In genomic region chr15:90665288-90666134, GRCh38 we compare ENCODE assay signal across 8 cellular contexts. TPM values are rescaled to one million over a fixed set of nuclear protein-coding genes. Genes with fewer than 3 reads are reported as not detected.
A peak's percentile ranks its signal among the peaks of the same experiment; 100 is the strongest.
DNase-seq lines count a peak whose midpoint lies in the region; ATAC-seq and TF ChIP-seq lines count a peak whose summit lies in the region.

No MANE protein-coding gene starts in this region.

- no peak overlapping the region for H3K4me2 ChIP-seq in smooth muscle cell

- H2AFZ ChIP-seq in smooth muscle cell (ENCODE audit: low read depth), result no peak overlapping the region

- peak overlapping the region; percentile 81 for H3K4me3 Mint-ChIP-seq in stimulated activated effector memory CD8-positive, alpha-beta T cell treated with anti-CD3 and anti-CD28 coated beads, Interleukin-12 subunit alpha, Interleukin-12 subunit beta, amount 100 ng/mL, for 72 hours

- no peak overlapping the region for H3K27ac ChIP-seq in smooth muscle cell (ENCODE audit: low read depth)

- in situ Hi-C loops in T47D (cut with HindIII; ENCODE audit: low pct_unique_long_range_greater_than_20kb, low sequenced_read_pairs), result no loop called here

- no peaks in the 10 kb centered on the region for H3K36me3 Mint-ChIP-seq in stimulated activated effector memory CD8-positive, alpha-beta T cell treated with anti-CD3 and anti-CD28 coated beads, Interleukin-12 subunit alpha, Interleukin-12 subunit beta, amount 100 ng/mL, for 72 hours

- TF ChIP-seq CTCF in kidney epithelial cell (IDR thresholded peaks at IDR 0.05; ENCODE audit: insufficient read depth, low read length, poor library complexity, severe bottlenecking), result no peak
- no peak for TF ChIP-seq CTCF in smooth muscle cell (IDR thresholded peaks at IDR 0.05; ENCODE audit: borderline replicate concordance, insufficient read depth, poor library complexity, severe bottlenecking)

- no peaks in the 10 kb centered on the region for H3K27me3 ChIP-seq in kidney epithelial cell (ENCODE audit: control insufficient read depth, insufficient read depth, low read length)
- no peaks in the 10 kb centered on the region for H3K27me3 ChIP-seq in smooth muscle cell (ENCODE audit: low read depth)

- H3K4me1 ChIP-seq in smooth muscle cell (ENCODE audit: low read depth), result no peaks in the 10 kb centered on the region

- H3K9me3 ChIP-seq in smooth muscle cell (replicated peaks; ENCODE audit: low read depth), result no peaks in the 10 kb centered on the region

- H3K9me3 Mint-ChIP-seq in stimulated activated effector memory CD8-positive, alpha-beta T cell treated with anti-CD3 and anti-CD28 coated beads, Interleukin-12 subunit alpha, Interleukin-12 subunit beta, amount 100 ng/mL, for 72 hours, result no peaks in the 10 kb centered on the region

- no peaks in the 10 kb centered on the region for H3K36me3 ChIP-seq in kidney epithelial cell (ENCODE audit: control insufficient read depth, insufficient read depth, low read length)
- no peaks in the 10 kb centered on the region for H3K36me3 ChIP-seq in smooth muscle cell (ENCODE audit: low read depth)

- no peaks in the 10 kb centered on the region for H3K79me2 ChIP-seq in smooth muscle cell (ENCODE audit: low read depth)

- no peaks in the 10 kb centered on the region for H4K20me1 ChIP-seq in smooth muscle cell (ENCODE audit: low read depth)

- peak; percentile 80 for DNase-seq in EH (ENCODE audit: low read depth)
- peak; percentile 55 for DNase-seq in HK-2 (ENCODE audit: unreplicated experiment)
- DNase-seq in SW 1271 (lab: John Stamatoyannopoulos, UW), result peak; percentile 54 to 86
- peak; percentile 80 to 87 for DNase-seq in T47D (ENCODE audit: low read depth in 1 of 2, low spot score in 1 of 2)
- no peak for DNase-seq in kidney epithelial cell (ENCODE audit: low read depth)
- peak; percentile 40 to 82 for DNase-seq in stimulated activated effector memory CD8-positive, alpha-beta T cell treated with anti-CD3 and anti-CD28 coated beads, Interleukin-12 subunit alpha, Interleukin-12 subunit beta, amount 100 ng/mL, for 72 hours (ENCODE audit: low spot score in 2 of 2)
- no peak for DNase-seq in smooth muscle cell (lab: John Stamatoyannopoulos, UW; ENCODE audit: unreplicated experiment)

- peak overlapping the region; percentile 70 for H3K4me3 ChIP-seq in kidney epithelial cell (ENCODE audit: low read depth, low read length)
- no peak overlapping the region for H3K4me3 ChIP-seq in smooth muscle cell

- no peaks in the 10 kb centered on the region for H3F3A ChIP-seq in smooth muscle cell (ENCODE audit: low read depth)

- H3K9ac ChIP-seq in smooth muscle cell (ENCODE audit: low read depth), result no peak overlapping the region

- 97% methylated on average over 49 of the region's 75 CpGs for WGBS in smooth muscle cell (ENCODE audit: low lambda C conversion rate)

- peak; percentile 62 for ATAC-seq in GM21360 (IDR thresholded peaks at IDR 0.05; ENCODE audit: unreplicated experiment)
- ATAC-seq in stimulated activated effector memory CD8-positive, alpha-beta T cell treated with anti-CD3 and anti-CD28 coated beads, Interleukin-12 subunit alpha, Interleukin-12 subunit beta, amount 100 ng/mL, for 72 hours, result peak; percentile 84

- H3K27ac Mint-ChIP-seq in stimulated activated effector memory CD8-positive, alpha-beta T cell treated with anti-CD3 and anti-CD28 coated beads, Interleukin-12 subunit alpha, Interleukin-12 subunit beta, amount 100 ng/mL, for 72 hours, result peak overlapping the region; percentile 92

- H3K4me1 Mint-ChIP-seq in stimulated activated effector memory CD8-positive, alpha-beta T cell treated with anti-CD3 and anti-CD28 coated beads, Interleukin-12 subunit alpha, Interleukin-12 subunit beta, amount 100 ng/mL, for 72 hours, result peaks cover 40% of the 10 kb centered on the region

RNA-seq across cellular contexts. Expression of gene BLM, which starts 51.6 kb away (rescaled TPM):
- total RNA-seq in kidney epithelial cell, result 5.0 and 5.6 TPM in 2 replicates
- total RNA-seq in smooth muscle cell, result 4.9 and 5.6 TPM in 2 replicates
- polyA plus RNA-seq in smooth muscle cell, result 1.7 and 3.1 TPM in 2 replicates

Comparison
In these comparisons a context has a peak if more than half of its experiments do, and no peak if none do; other contexts are left out.
1. DNase-seq: peak in EH (single experiment), HK-2 (single experiment), SW 1271 (2 of 2), T47D (2 of 2) and stimulated activated effector memory CD8-positive, alpha-beta T cell treated with anti-CD3 and anti-CD28 coated beads, Interleukin-12 subunit alpha, Interleukin-12 subunit beta, amount 100 ng/mL, for 72 hours (2 of 2); none in kidney epithelial cell (single experiment) and smooth muscle cell (single experiment).